In genomic region chr10:125401462-125401861, GRCh38 we compare ENCODE assay signal across 23 cellular contexts.
"Had no signal": no experiment of that assay in that cellular context is flagged by ENCODE, and none has a peak within 500 bp of the region (broad histone marks: within the 10 kb centered on the region; RNA-seq: fewer than 3 reads in every experiment).

No MANE protein-coding gene starts in this region.

- ATAC-seq: foreskin keratinocyte; gastrocnemius medialis; heart right ventricle; left cardiac atrium; left lung; left ventricle myocardium superior; lower lobe of right lung; naive thymus-derived CD4-positive, alpha-beta T cell had no signal

- H3K27me3 ChIP-seq: esophagus muscularis mucosa, gastrocnemius medialis had no signal

- H3K4me3 ChIP-seq: coronary artery, dorsolateral prefrontal cortex, esophagus muscularis mucosa, gastrocnemius medialis, heart right ventricle, left lung, lower lobe of right lung had no signal

- H3K36me3 ChIP-seq: esophagus muscularis mucosa, gastrocnemius medialis, heart right ventricle, left lung, lower lobe of right lung had no signal

- H3K9me3 ChIP-seq: lower lobe of right lung had no signal

- H3K4me1 ChIP-seq: esophagus muscularis mucosa, foreskin keratinocyte, gastrocnemius medialis, heart right ventricle, left lung, lower lobe of right lung had no signal

- FAIRE-seq: colon, endothelial cell of umbilical vein, islet of Langerhans, keratinocyte had no signal

- DNase-seq: dermis blood vessel endothelial cell; dorsolateral prefrontal cortex; effector CD4-positive, alpha-beta T cell; effector memory CD4-positive, alpha-beta T cell; foreskin keratinocyte; gastrocnemius medialis; glutamatergic neuron; head of caudate nucleus; heart right ventricle; hippocampal formation; left cardiac atrium; left lung; left ventricle myocardium superior; lower lobe of right lung; mesendoderm; midbrain; naive thymus-derived CD4-positive, alpha-beta T cell had no signal

- H3K27ac ChIP-seq: coronary artery, dorsolateral prefrontal cortex, esophagus muscularis mucosa, foreskin keratinocyte, gastrocnemius medialis, heart right ventricle, left lung, lower lobe of right lung had no signal
